ENCODE assay signal across 29 cellular contexts in the genomic region with DNA sequence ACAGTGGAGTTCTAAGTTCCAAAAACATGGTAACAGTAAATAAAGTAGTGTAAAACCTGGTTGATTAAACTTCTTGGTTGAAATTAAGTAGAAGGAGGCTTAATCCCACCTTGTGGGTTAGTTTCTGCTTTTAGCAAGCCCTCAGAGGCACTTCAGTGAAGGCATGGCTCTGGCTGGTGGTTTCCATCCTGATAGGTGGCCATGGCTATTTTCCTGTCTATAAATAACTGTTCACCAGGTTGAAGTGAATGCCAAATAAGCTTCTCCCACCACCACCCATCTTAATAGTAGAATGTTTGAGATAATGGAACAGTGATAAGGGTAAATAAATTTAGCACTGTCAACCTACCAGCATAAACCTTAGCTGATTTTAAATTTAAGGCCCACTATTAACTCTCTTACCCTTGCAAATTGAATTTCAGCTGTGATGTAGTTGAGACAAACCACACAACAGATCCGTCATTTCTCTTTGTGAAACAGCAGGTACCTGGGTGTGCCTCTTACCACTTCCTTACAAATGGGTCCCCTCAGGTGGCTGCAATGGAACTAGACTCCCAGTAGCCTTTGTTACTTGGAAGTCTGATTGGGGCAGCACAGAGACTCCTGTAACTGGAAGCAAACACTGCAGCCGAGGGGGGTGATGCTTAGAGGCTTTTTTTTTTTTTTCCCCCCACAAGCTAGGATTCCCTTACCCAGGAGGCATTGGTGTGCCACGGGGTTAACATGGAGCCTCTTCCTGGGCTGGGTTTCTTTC. TPM values are rescaled to one million over a fixed set of nuclear protein-coding genes. Genes with fewer than 3 reads are reported as not detected.
A peak's percentile ranks its signal among the peaks of the same experiment; 100 is the strongest.
DNase-seq lines count a peak whose midpoint lies in the region; ATAC-seq and TF ChIP-seq lines count a peak whose summit lies in the region.
"Had no signal": no experiment of that assay in that cellular context is flagged by ENCODE, and none has a peak within 500 bp of the region (broad histone marks: within the 10 kb centered on the region; RNA-seq: fewer than 3 reads in every experiment).

No MANE protein-coding gene starts in this region.

- H3K27me3 ChIP-seq in cardiac muscle cell (no peaks in the 10 kb centered on the region), osteoblast (ENCODE audit: insufficient read depth, low read length) (no peaks in the 10 kb centered on the region)
- H3K27me3 ChIP-seq: ascending aorta, tibial nerve had no signal

- peaks cover 35% of the 10 kb centered on the region for H3K4me1 ChIP-seq in cardiac muscle cell (ENCODE audit: low read depth)
- peaks cover 11% of the 10 kb centered on the region for H3K4me1 ChIP-seq in osteoblast (ENCODE audit: insufficient read depth, low read length)

- H3K9me3 Mint-ChIP-seq in T-helper 2 cell treated with Interferon-gamma antibody and Interleukin-4, amounts not matched to agents 5 μg/mL and 100 μg/mL, for 36 hours = no peaks in the 10 kb centered on the region
- H3K9me3 Mint-ChIP-seq: CD8-positive, alpha-beta memory T cell; effector memory CD8-positive, alpha-beta T cell; natural killer cell had no signal

- H3K27ac Mint-ChIP-seq in T-helper 2 cell treated with Interferon-gamma antibody and Interleukin-4, amounts not matched to agents 5 μg/mL and 100 μg/mL, for 36 hours = peak overlapping the region; percentile 3
- H3K27ac Mint-ChIP-seq: activated naive CD8-positive, alpha-beta T cell treated with anti-CD3 and anti-CD28 coated beads for 36 hours; effector memory CD8-positive, alpha-beta T cell had no signal

- peak overlapping the region; percentile 92 for H3K27ac ChIP-seq in cardiac muscle cell
- H3K27ac ChIP-seq in osteoblast (ENCODE audit: low read depth, low read length) = no peak overlapping the region
- H3K27ac ChIP-seq: ascending aorta, lower lobe of right lung, psoas muscle, RWPE1, SK-N-MC, tibial nerve had no signal

- peaks cover 40% of the 10 kb centered on the region for H3K79me2 ChIP-seq in osteoblast (ENCODE audit: insufficient read depth, low read length)

- no peak for DNase-seq in Right ventricle myocardium inferior (ENCODE audit: missing footprints)
- no peak for DNase-seq in cardiac septum (ENCODE audit: low spot score)
- DNase-seq in T-helper 2 cell treated with Interferon-gamma antibody and Interleukin-4, amounts not matched to agents 5 μg/mL and 100 μg/mL, for 36 hours (ENCODE audit: low spot score) = no peak
- peak in 1 of 2 donors; percentile 53 for DNase-seq in cardiac muscle cell (ENCODE audit: low read depth in 1 of 2, low spot score in 1 of 2)
- DNase-seq in osteoblast (ENCODE audit: insufficient read length, low spot score, missing footprints) = peak; percentile 35
- no peak for DNase-seq in NCI-H510A treated with DMSO at 0.1 percent for 48 hours (lab: John Stamatoyannopoulos, UW)
- DNase-seq in EL = no peak
- DNase-seq: activated CD8-positive, alpha-beta memory T cell treated with anti-CD3 and anti-CD28 coated beads for 24 hours; activated naive CD8-positive, alpha-beta T cell treated with anti-CD3 and anti-CD28 coated beads for 36 hours; activated T-cell treated with anti-CD3 and anti-CD28 coated beads for 4 hours; AML-193; cortex of kidney; DMS 273 treated with DMSO at 0.1 percent for 48 hours; effector memory CD8-positive, alpha-beta T cell; erythroblast; kidney; lower lobe of right lung; natural killer cell; NCI-H2107; nucleus accumbens; psoas muscle; stimulated activated CD4-positive, alpha-beta T cell treated with anti-CD3 and anti-CD28 coated beads, Interleukin-4, amount 100 ng/mL, for 1 hour had no signal

- peaks cover 10% of the 10 kb centered on the region for H3K4me1 Mint-ChIP-seq in T-helper 2 cell treated with Interferon-gamma antibody and Interleukin-4, amounts not matched to agents 5 μg/mL and 100 μg/mL, for 36 hours (ENCODE audit: low read depth)

- H3K4me3 Mint-ChIP-seq in T-helper 2 cell treated with Interferon-gamma antibody and Interleukin-4, amounts not matched to agents 5 μg/mL and 100 μg/mL, for 36 hours = no peak overlapping the region
- H3K4me3 Mint-ChIP-seq: activated naive CD8-positive, alpha-beta T cell treated with anti-CD3 and anti-CD28 coated beads for 36 hours; natural killer cell had no signal

- no peaks in the 10 kb centered on the region for H3K36me3 Mint-ChIP-seq in T-helper 2 cell treated with Interferon-gamma antibody and Interleukin-4, amounts not matched to agents 5 μg/mL and 100 μg/mL, for 36 hours (ENCODE audit: low read depth)
- H3K36me3 Mint-ChIP-seq: natural killer cell had no signal

- H2AFZ ChIP-seq in osteoblast (ENCODE audit: low read length) = no peak overlapping the region

- no peak overlapping the region for H3K4me3 ChIP-seq in cardiac muscle cell
- H3K4me3 ChIP-seq in osteoblast (ENCODE audit: insufficient read depth, low read length) = no peak overlapping the region
- H3K4me3 ChIP-seq: ascending aorta, lower lobe of right lung, psoas muscle, SK-N-MC, tibial nerve had no signal

- no peaks in the 10 kb centered on the region for H3K9me3 ChIP-seq in cardiac muscle cell (ENCODE audit: low read depth)
- no peaks in the 10 kb centered on the region for H3K9me3 ChIP-seq in osteoblast (ENCODE audit: low read depth, low read length)
- H3K9me3 ChIP-seq: ascending aorta, lower lobe of right lung, psoas muscle, tibial nerve had no signal

- intact Hi-C loops in Right ventricle myocardium inferior (cut with DNase I) = no loop called here
- intact Hi-C loops in cardiac septum (cut with DNase I) = loop anchor here (5.0 kb wide), 1 partner anchor 38 kb away; no protein-coding TSS in a partner anchor

- H3K36me3 ChIP-seq in cardiac muscle cell = no peaks in the 10 kb centered on the region
- no peaks in the 10 kb centered on the region for H3K36me3 ChIP-seq in osteoblast (ENCODE audit: insufficient read depth, low read length)
- H3K36me3 ChIP-seq: ascending aorta, lower lobe of right lung, tibial nerve had no signal

- H4K20me1 ChIP-seq in osteoblast (ENCODE audit: insufficient read depth, low read length) = peaks cover 17% of the 10 kb centered on the region

- TF ChIP-seq CTCF in cardiac muscle cell (IDR thresholded peaks at IDR 0.05; ENCODE audit: low read depth, low read length) (no peak), osteoblast (IDR thresholded peaks at IDR 0.05; ENCODE audit: extremely low read depth, low read depth, low read length) (no peak)

- no peak overlapping the region for H3K4me2 ChIP-seq in osteoblast (ENCODE audit: insufficient read depth, low read length)

- peak; percentile 67 for ATAC-seq in Right ventricle myocardium inferior
- no peak for ATAC-seq in HG02571 (IDR thresholded peaks at IDR 0.05; ENCODE audit: unreplicated experiment)
- ATAC-seq: activated CD4-positive, CD25-positive, alpha-beta regulatory T cell treated with anti-CD3 and anti-CD28 coated beads, Interleukin-2, amount 50 U/mL, for 24 hours; effector memory CD8-positive, alpha-beta T cell; lower lobe of right lung; natural killer cell; psoas muscle had no signal

- H3K27me3 Mint-ChIP-seq in T-helper 2 cell treated with Interferon-gamma antibody and Interleukin-4, amounts not matched to agents 5 μg/mL and 100 μg/mL, for 36 hours (ENCODE audit: low read depth) = peaks cover 15% of the 10 kb centered on the region
- H3K27me3 Mint-ChIP-seq: activated naive CD8-positive, alpha-beta T cell treated with anti-CD3 and anti-CD28 coated beads for 36 hours; effector memory CD8-positive, alpha-beta T cell had no signal

RNA-seq across cellular contexts. Expression of a gene that starts 41.4 kb away (rescaled TPM):
- 120 TPM for total RNA-seq in Right ventricle myocardium inferior
- total RNA-seq in cardiac septum = 83.8 TPM
- 30.1 and 34.2 TPM in 2 replicates for total RNA-seq in cardiac muscle cell
- 33.9 and 43.4 TPM in 2 replicates for polyA plus RNA-seq in cardiac muscle cell
- 19.5 and 24.2 TPM in 2 replicates for total RNA-seq in osteoblast
